Comparison of ENCODE assay signal across 1 cellular context in genomic region chr10:13439771-13440708, GRCh38.
TF ChIP-seq lines count a peak whose summit lies in the region.

No MANE protein-coding gene starts in this region.

TF ChIP-seq in HepG2, 621 proteins besides CTCF, POLR2A, EP300 and RAD21 (continued from another document):
- TF ChIP-seq ZUFSP (CRISPR knock-in tag; IDR thresholded peaks at IDR 0.05; ENCODE audit: borderline replicate concordance) (no peak), NR3C1 (CRISPR knock-in tag; IDR thresholded peaks at IDR 0.05) (no peak), ZNF513 (CRISPR knock-in tag; conservative IDR thresholded peaks at IDR 0.05) (no peak), ARID5B (CRISPR knock-in tag; IDR thresholded peaks at IDR 0.05) (peak; percentile 12; the same call in 1 of the 2 replicates), HDAC1 (CRISPR knock-in tag; IDR thresholded peaks at IDR 0.05) (0 out of 2 replicates have a peak, but pooled peaks have one; percentile 40), FOSL2 (CRISPR knock-in tag; IDR thresholded peaks at IDR 0.05) (0 out of 2 replicates have a peak, but pooled peaks have one; percentile 29), ZNF430 (CRISPR knock-in tag; IDR thresholded peaks at IDR 0.05) (0 out of 2 replicates have a peak, but pooled peaks have one; percentile 64), ZNF788 (CRISPR knock-in tag; IDR thresholded peaks at IDR 0.05; ENCODE audit: borderline replicate concordance) (peak; percentile 18; the same call in 1 of the 2 replicates), GABPB1 (CRISPR knock-in tag; IDR thresholded peaks at IDR 0.05) (peak; percentile 46; the same call in 1 of the 2 replicates), ZNF343 (CRISPR knock-in tag; IDR thresholded peaks at IDR 0.05) (no peak), ZNF670 (CRISPR knock-in tag; IDR thresholded peaks at IDR 0.05; ENCODE audit: borderline replicate concordance) (0 out of 2 replicates have a peak, but pooled peaks have one; percentile 30), HMGXB4 (CRISPR knock-in tag; IDR thresholded peaks at IDR 0.05; ENCODE audit: borderline replicate concordance in 1 of 2, low read depth in 1 of 2) (peak in 1 of 2 experiments; percentile 77; a peak in 2 of 4 replicates), SRSF1 (optimal IDR thresholded peaks at IDR 0.05; ENCODE audit: low read depth, low read length) (no peak), SMC3 (IDR thresholded peaks at IDR 0.05; ENCODE audit: low read length) (peak; percentile 60), ZNF232 (CRISPR knock-in tag; IDR thresholded peaks at IDR 0.05; ENCODE audit: borderline replicate concordance) (no peak), XRCC5 (optimal IDR thresholded peaks at IDR 0.05; ENCODE audit: low read length) (peak; percentile 85), JDP2 (CRISPR knock-in tag; IDR thresholded peaks at IDR 0.05; ENCODE audit: borderline replicate concordance) (no peak), RXRB (CRISPR knock-in tag; IDR thresholded peaks at IDR 0.05; ENCODE audit: borderline replicate concordance) (0 out of 2 replicates have a peak, but pooled peaks have one; percentile 10), SKI (IDR thresholded peaks at IDR 0.05; ENCODE audit: partially characterized antibody) (no peak), ZNF20 (CRISPR knock-in tag; IDR thresholded peaks at IDR 0.05) (no peak), ZNF598 (CRISPR knock-in tag; IDR thresholded peaks at IDR 0.05; ENCODE audit: borderline replicate concordance) (0 out of 2 replicates have a peak, but pooled peaks have one; percentile 23), SSRP1 (CRISPR knock-in tag; IDR thresholded peaks at IDR 0.05) (no peak), UBTF (CRISPR knock-in tag; IDR thresholded peaks at IDR 0.05) (0 out of 2 replicates have a peak, but pooled peaks have one; percentile 34), KLF16 (CRISPR knock-in tag; IDR thresholded peaks at IDR 0.05) (0 out of 4 replicates have a peak, but pooled peaks of 1 of the 2 experiments have one; percentile 33), ZNF782 (CRISPR knock-in tag; IDR thresholded peaks at IDR 0.05; ENCODE audit: borderline replicate concordance) (no peak), ZNF687 (CRISPR knock-in tag; IDR thresholded peaks at IDR 0.05) (peak; percentile 71), ZFP91 (CRISPR knock-in tag; IDR thresholded peaks at IDR 0.05; ENCODE audit: borderline replicate concordance) (peak; percentile 49; the same call in 1 of the 2 replicates), PITX1 (CRISPR knock-in tag; IDR thresholded peaks at IDR 0.05) (0 out of 2 replicates have a peak, but pooled peaks have one; percentile 17), AGO2 (optimal IDR thresholded peaks at IDR 0.05; ENCODE audit: low read depth, low read length) (peak; percentile 51), ZNF770 (CRISPR knock-in tag; IDR thresholded peaks at IDR 0.05) (no peak), PHF8 (CRISPR knock-in tag; IDR thresholded peaks at IDR 0.05) (no peak), FOXA3 (CRISPR knock-in tag; IDR thresholded peaks at IDR 0.05) (no peak), ZNF737 (CRISPR knock-in tag; IDR thresholded peaks at IDR 0.05; ENCODE audit: borderline replicate concordance) (no peak), ATAD3A (CRISPR knock-in tag; IDR thresholded peaks at IDR 0.05) (no peak), ZNF619 (CRISPR knock-in tag; IDR thresholded peaks at IDR 0.05) (peak; percentile 82; the same call in 1 of the 2 replicates), TBX3 (IDR thresholded peaks at IDR 0.05; ENCODE audit: borderline replicate concordance) (no peak), GABPA (IDR thresholded peaks at IDR 0.05; ENCODE audit: low read depth, low read length) (no peak), GABPA (CRISPR knock-in tag; IDR thresholded peaks at IDR 0.05; ENCODE audit: low read depth) (no peak), NR1H2 (CRISPR knock-in tag; IDR thresholded peaks at IDR 0.05; ENCODE audit: borderline replicate concordance, low read depth) (no peak)
